In genomic region chr12:24378548-24379011, GRCh38 we compare ENCODE assay signal across 7 cellular contexts.
A peak's percentile ranks its signal among the peaks of the same experiment; 100 is the strongest.
DNase-seq lines count a peak whose midpoint lies in the region; ATAC-seq and TF ChIP-seq lines count a peak whose summit lies in the region.

No MANE protein-coding gene starts in this region.

- 33% methylated on average over 7 of the region's 7 CpGs for WGBS in smooth muscle cell (ENCODE audit: low lambda C conversion rate)

- H3K4me1 ChIP-seq in smooth muscle cell (ENCODE audit: low read depth) = peaks cover 40% of the 10 kb centered on the region

- in situ Hi-C loops in astrocyte of the cerebellum (cut with HindIII; ENCODE audit: low sequenced_read_pairs) = no loop called here

- no peak overlapping the region for H2AFZ ChIP-seq in smooth muscle cell (ENCODE audit: low read depth)

- H3K4me2 ChIP-seq in smooth muscle cell = peak overlapping the region; percentile 43

- DNase-seq in astrocyte of the cerebellum (ENCODE audit: low read depth) = peak; percentile 34
- DNase-seq in smooth muscle cell (lab: John Stamatoyannopoulos, UW; ENCODE audit: unreplicated experiment) = no peak
- no peak for DNase-seq in CD1c-positive myeloid dendritic cell (ENCODE audit: extremely low spot score)
- no peak for DNase-seq in globus pallidus (ENCODE audit: low spot score)

- H3K9me3 ChIP-seq in smooth muscle cell (replicated peaks; ENCODE audit: low read depth) = no peaks in the 10 kb centered on the region

- H3K4me3 ChIP-seq in astrocyte of the cerebellum (ENCODE audit: low read depth, low read length) (no peak overlapping the region), smooth muscle cell (no peak overlapping the region)

- TF ChIP-seq CTCF in astrocyte of the cerebellum (IDR thresholded peaks at IDR 0.05; ENCODE audit: low read depth, low read length, missing control alignments) (no peak), smooth muscle cell (IDR thresholded peaks at IDR 0.05; ENCODE audit: borderline replicate concordance, insufficient read depth, poor library complexity, severe bottlenecking) (no peak)

- H3F3A ChIP-seq in smooth muscle cell (ENCODE audit: low read depth) = no peaks in the 10 kb centered on the region

- H3K27ac ChIP-seq in smooth muscle cell (ENCODE audit: low read depth) = peak overlapping the region; percentile 55

- H3K79me2 ChIP-seq in smooth muscle cell (ENCODE audit: low read depth) = peaks cover 15% of the 10 kb centered on the region

- no peaks in the 10 kb centered on the region for H3K27me3 ChIP-seq in smooth muscle cell (ENCODE audit: low read depth)

- no peaks in the 10 kb centered on the region for H3K36me3 ChIP-seq in smooth muscle cell (ENCODE audit: low read depth)

- H3K9ac ChIP-seq in smooth muscle cell (ENCODE audit: low read depth) = no peak overlapping the region

- peak; percentile 20 for ATAC-seq in GM21447 (IDR thresholded peaks at IDR 0.05; ENCODE audit: unreplicated experiment)
- peak; percentile 37 for ATAC-seq in HG03280 (IDR thresholded peaks at IDR 0.05; ENCODE audit: unreplicated experiment)
- ATAC-seq in HG03196 (IDR thresholded peaks at IDR 0.05; ENCODE audit: unreplicated experiment) = no peak

- peaks cover 3% of the 10 kb centered on the region for H4K20me1 ChIP-seq in smooth muscle cell (ENCODE audit: low read depth)
